Comparison of ENCODE assay signal across 19 cellular contexts in the genomic region with DNA sequence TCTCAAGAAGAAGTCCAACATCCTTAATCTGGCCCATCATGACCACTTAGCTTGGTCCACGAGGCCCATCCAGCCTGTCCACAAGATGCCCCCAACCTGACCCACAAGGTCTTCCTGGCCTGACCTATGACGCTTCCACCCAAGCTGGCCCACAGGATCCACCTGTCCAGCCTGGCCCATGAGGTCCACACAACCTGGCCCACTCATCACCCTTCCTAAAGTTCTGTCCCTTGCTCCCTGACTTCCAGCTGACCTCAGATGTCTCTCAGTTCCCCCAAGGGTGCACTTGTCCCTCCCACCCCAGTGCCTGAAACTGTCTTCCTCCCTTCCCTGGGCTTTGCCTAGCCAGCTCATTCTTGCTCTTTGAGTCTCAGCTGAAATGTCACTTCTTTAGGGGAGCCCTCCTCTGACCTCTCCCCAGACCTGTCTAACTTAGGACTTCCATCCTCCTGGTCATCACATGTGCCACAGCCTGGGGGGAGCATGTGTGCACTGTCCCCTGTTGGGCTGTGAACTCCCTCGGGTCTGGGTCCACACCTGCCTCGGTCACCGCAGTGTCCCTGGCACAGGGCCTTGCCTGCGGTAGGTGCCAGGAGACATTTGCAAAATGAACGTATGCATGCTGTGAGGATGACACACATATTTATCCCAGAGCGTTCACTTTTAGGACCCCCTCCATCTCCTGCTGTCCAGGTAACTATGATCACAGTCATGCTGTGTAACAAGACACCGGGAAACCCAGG.
DNase-seq lines count a peak whose midpoint lies in the region; ATAC-seq and TF ChIP-seq lines count a peak whose summit lies in the region.
"Had no signal": no experiment of that assay in that cellular context is flagged by ENCODE, and none has a peak within 500 bp of the region (broad histone marks: within the 10 kb centered on the region; RNA-seq: fewer than 3 reads in every experiment).

No MANE protein-coding gene starts in this region.

- no peak overlapping the region for H3K23ac ChIP-seq in mesendoderm (ENCODE audit: low read length)

- dilution Hi-C loops in mammary epithelial cell (cut with HindIII; ENCODE audit: low sequenced_read_pairs): loop anchor here (5.0 kb wide), 2 partner anchors 40 to 55 kb away; no protein-coding TSS in a partner anchor

- no peak overlapping the region for H4K8ac ChIP-seq in mesendoderm (ENCODE audit: low read depth, low read length)

- H2BK120ac ChIP-seq in mesendoderm (ENCODE audit: low read depth, low read length): no peak overlapping the region

- H3K27ac ChIP-seq in mammary epithelial cell (ENCODE audit: insufficient read depth, low read depth, low read length) (peak overlapping the region; percentile 89), mesendoderm (ENCODE audit: low read depth, low read length) (no peak overlapping the region), thoracic aorta (no peak overlapping the region)
- H3K27ac ChIP-seq: 22Rv1, PC-9 had no signal

- peaks cover 11% of the 10 kb centered on the region for H3K79me2 ChIP-seq in mammary epithelial cell (ENCODE audit: insufficient read depth, low read length)
- H3K79me2 ChIP-seq in mesendoderm (ENCODE audit: control insufficient read depth, insufficient read depth, low read length): no peaks in the 10 kb centered on the region

- H3K56ac ChIP-seq in mesendoderm (ENCODE audit: low read length): peak overlapping the region; percentile 47

- H3K9ac ChIP-seq in mammary epithelial cell (ENCODE audit: insufficient read depth, low read length): peak overlapping the region; percentile 42
- no peak overlapping the region for H3K9ac ChIP-seq in mesendoderm (ENCODE audit: low read length)
- H3K9ac ChIP-seq: SK-N-SH had no signal

- ATAC-seq in thoracic aorta (ENCODE audit: insufficient number of reproducible peaks, low FRiP score, low read depth) (peak; percentile 10), GM18519 (IDR thresholded peaks at IDR 0.05; ENCODE audit: low FRiP score, unreplicated experiment) (no peak), Right ventricle myocardium superior (ENCODE audit: poor library complexity) (no peak)

- H3K4me1 ChIP-seq in mammary epithelial cell (ENCODE audit: insufficient read depth, low read length) (peaks cover 26% of the 10 kb centered on the region), mesendoderm (ENCODE audit: control insufficient read depth, low read depth, low read length) (peaks cover 5% of the 10 kb centered on the region), thoracic aorta (ENCODE audit: control insufficient read depth in 1 of 2, low read depth in 2 of 2) (no peaks in the 10 kb centered on the region)

- no peak overlapping the region for H2BK15ac ChIP-seq in mesendoderm (replicated peaks; ENCODE audit: low read depth)

- H3K27me3 ChIP-seq in mammary epithelial cell (ENCODE audit: insufficient read depth, low read length) (no peaks in the 10 kb centered on the region), mesendoderm (ENCODE audit: insufficient read depth, low read length, poor library complexity) (no peaks in the 10 kb centered on the region), thoracic aorta (replicated peaks; ENCODE audit: insufficient read depth) (no peaks in the 10 kb centered on the region)

- peaks cover 19% of the 10 kb centered on the region for H3K9me3 ChIP-seq in mammary epithelial cell (replicated peaks; ENCODE audit: insufficient read depth, low read length)
- H3K9me3 ChIP-seq in thoracic aorta: peaks cover 6% of the 10 kb centered on the region

- H2AK5ac ChIP-seq in mesendoderm (ENCODE audit: low read length): no peak overlapping the region

- no peak overlapping the region for H3K4me3 ChIP-seq in mammary epithelial cell (replicated peaks in 1 of 3; ENCODE audit: insufficient read depth in 1 of 3, low read depth in 2 of 3, low read length in 3 of 3)
- H3K4me3 ChIP-seq in mesendoderm (ENCODE audit: low read length): no peak overlapping the region
- no peak overlapping the region for H3K4me3 ChIP-seq in thoracic aorta
- no peak overlapping the region for H3K4me3 ChIP-seq in foreskin fibroblast (ENCODE audit: low read depth in 1 of 2, low read length in 2 of 2)
- H3K4me3 ChIP-seq: PC-9 had no signal

- no peak overlapping the region for H4K5ac ChIP-seq in mesendoderm (ENCODE audit: low read length)

- intact Hi-C loops in mammary epithelial cell (cut with micrococcal nuclease) (loop anchor here (5.0 kb wide), 1 partner anchor 60 kb away; a partner anchor contains a TSS), Right ventricle myocardium superior (cut with DNase I) (no loop called here)

- no peak overlapping the region for H3K4ac ChIP-seq in mesendoderm (ENCODE audit: low read depth, low read length)

- WGBS in mammary epithelial cell (ENCODE audit: low coverage, missing lambda C conversion rate): 24% methylated on average over 9 of the region's 9 CpGs
- WGBS in mesendoderm (ENCODE audit: extremely low coverage, insufficient coverage, low lambda C conversion rate): no CpG with 5 or more reads among the region's 9 CpGs

- peak overlapping the region; percentile 57 for H3K4me2 ChIP-seq in mammary epithelial cell (ENCODE audit: insufficient read depth, low read depth, low read length)
- no peak overlapping the region for H3K4me2 ChIP-seq in mesendoderm (ENCODE audit: low read length)
- H3K4me2 ChIP-seq: PC-9, SK-N-SH had no signal

- no peak overlapping the region for H2BK5ac ChIP-seq in mesendoderm (ENCODE audit: low read length)

- CTCF ChIA-PET in mammary epithelial cell (lab: Charles Lee; ENCODE audit: low non-redundant PET): no interaction called here

- BruUV-seq in mammary epithelial cell (replicated peaks; lab: Mats Ljungman, UMichigan): TSS peak; percentile 69

- H2AFZ ChIP-seq in mammary epithelial cell (ENCODE audit: low read depth, low read length): peak overlapping the region; percentile 1
- H2AFZ ChIP-seq: PC-9 had no signal

- no peak for TF ChIP-seq CTCF in mammary epithelial cell (conservative IDR thresholded peaks at IDR 0.05 in 1 of 2, IDR thresholded peaks at IDR 0.05 in 1 of 2; ENCODE audit: extremely low read depth in 1 of 2, insufficient read depth in 1 of 2, low read depth in 1 of 2, low read length in 2 of 2)
- no peak for TF ChIP-seq CTCF in thoracic aorta (IDR thresholded peaks at IDR 0.05)
- TF ChIP-seq CTCF in foreskin fibroblast (IDR thresholded peaks at IDR 0.05; ENCODE audit: low read depth, low read length): no peak

- no peaks in the 10 kb centered on the region for H4K20me1 ChIP-seq in mammary epithelial cell (ENCODE audit: insufficient read depth, low read length)

- in situ Hi-C loops in mammary epithelial cell (cut with MboI; ENCODE audit: low sequenced_read_pairs in 2 of 2): no loop called here

- no peaks in the 10 kb centered on the region for H3K79me1 ChIP-seq in mesendoderm (ENCODE audit: low read length)

- H3K18ac ChIP-seq in mesendoderm (ENCODE audit: low read length): no peak overlapping the region

- peak; percentile 40 for DNase-seq in NCI-H146 (lab: John Stamatoyannopoulos, UW)
- no peak for DNase-seq in NCI-H146 treated with DMSO at 0.1 percent for 48 hours (lab: John Stamatoyannopoulos, UW; ENCODE audit: unreplicated experiment)
- peak; percentile 10 for DNase-seq in mammary epithelial cell
- DNase-seq in mesendoderm: no peak
- DNase-seq in thoracic aorta (ENCODE audit: low spot score): no peak
- DNase-seq in foreskin fibroblast: no peak
- DNase-seq in Right ventricle myocardium superior: no peak
- DNase-seq: activated naive CD4-positive, alpha-beta T cell treated with Interleukin-2 at 50 U/mL for 16 hours; aorta; Calu3; NCI-H1105; NCI-H748 treated with DMSO at 0.1 percent for 48 hours; PC-9; SK-N-SH; stimulated activated CD4-positive, alpha-beta T cell treated with anti-CD3 and anti-CD28 coated beads, Interleukin-2, amount 100 ng/mL, for 48 hours; substantia nigra; T-helper 9 cell had no signal

- peaks cover 7% of the 10 kb centered on the region for H3K36me3 ChIP-seq in mammary epithelial cell (ENCODE audit: insufficient read depth, low read length)
- no peaks in the 10 kb centered on the region for H3K36me3 ChIP-seq in mesendoderm (ENCODE audit: control insufficient read depth, insufficient read depth, low read length)
- peaks cover 10% of the 10 kb centered on the region for H3K36me3 ChIP-seq in thoracic aorta

Comparison
In these comparisons a context has a peak if more than half of its experiments do, and no peak if none do; other contexts are left out.
1. DNase-seq: peak in NCI-H146 (single experiment) and mammary epithelial cell (single experiment); none in NCI-H146 treated with DMSO at 0.1 percent for 48 hours (single experiment), mesendoderm (single experiment), thoracic aorta (single experiment), foreskin fibroblast (0 of 2) and Right ventricle myocardium superior (single experiment).